ENCODE assay signal across 23 cellular contexts in the genomic region with DNA sequence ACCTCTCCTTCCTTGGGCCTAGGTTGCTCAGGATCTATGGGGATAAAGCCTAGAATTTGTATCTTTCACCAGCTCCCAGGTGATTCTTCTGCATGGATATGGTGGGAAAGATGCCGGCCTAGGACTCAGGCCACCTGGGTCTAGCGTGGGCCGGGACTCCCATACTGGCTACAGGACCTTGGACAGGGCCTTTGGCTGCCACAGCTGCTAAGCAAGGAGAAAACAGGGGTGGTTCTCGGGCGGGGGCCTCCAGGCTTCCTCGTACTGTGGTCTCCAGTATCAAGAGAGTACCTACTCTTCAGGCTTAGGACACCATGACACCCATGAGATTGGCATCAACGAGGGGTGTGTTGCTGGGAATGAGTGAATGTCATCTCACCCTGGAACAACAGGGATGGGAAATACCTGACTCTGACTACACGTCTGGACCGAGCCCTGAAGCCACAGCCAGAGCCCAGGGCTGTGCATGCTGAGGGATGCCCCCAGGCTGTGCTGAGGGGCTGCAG.
DNase-seq lines count a peak whose midpoint lies in the region; ATAC-seq, FAIRE-seq and TF ChIP-seq lines count a peak whose summit lies in the region.
"Had no signal": no experiment of that assay in that cellular context is flagged by ENCODE, and none has a peak within 500 bp of the region (broad histone marks: within the 10 kb centered on the region; RNA-seq: fewer than 3 reads in every experiment).

No MANE protein-coding gene starts in this region.

- H3K9me3 Mint-ChIP-seq in endothelial cell (ENCODE audit: unreplicated experiment), result no peaks in the 10 kb centered on the region

- no peak overlapping the region for H3K4me2 ChIP-seq in A549
- H3K4me2 ChIP-seq: KMS-11 had no signal

- intact Hi-C loops in prostate gland (cut with DNase I), result no loop called here

- no peak overlapping the region for H3K4me3 Mint-ChIP-seq in endothelial cell (ENCODE audit: unreplicated experiment)

- TF ChIP-seq CTCF in A549 (IDR thresholded peaks at IDR 0.05), result no peak
- no peak for TF ChIP-seq CTCF in HEK293 (tag by site-specific recombination; IDR thresholded peaks at IDR 0.05)
- TF ChIP-seq CTCF in endothelial cell (IDR thresholded peaks at IDR 0.05; ENCODE audit: unreplicated experiment), result no peak
- no peak for TF ChIP-seq CTCF in prostate gland (IDR thresholded peaks at IDR 0.05)

- no peak for TF ChIP-seq POLR2A in A549 (IDR thresholded peaks at IDR 0.05; ENCODE audit: low read length)
- TF ChIP-seq POLR2A in prostate gland (IDR thresholded peaks at IDR 0.05), result no peak

- H3K27ac ChIP-seq in A549 (no peak overlapping the region), HEK293 (ENCODE audit: extremely low read depth, low read depth, low read length) (no peak overlapping the region), prostate gland (no peak overlapping the region), caudate nucleus (ENCODE audit: low read depth, low read length) (no peak overlapping the region)
- H3K27ac ChIP-seq: HL-60, KMS-11 had no signal

- TF ChIP-seq RAD21 in A549 (conservative IDR thresholded peaks at IDR 0.05 in 1 of 2, IDR thresholded peaks at IDR 0.05 in 1 of 2), result no peak

- 49% methylated on average over 7 of the region's 9 CpGs for WGBS in A549 (ENCODE audit: missing lambda C conversion rate)
- WGBS in prostate gland, result 65% methylated on average over 9 of the region's 9 CpGs

- in situ Hi-C loops in KBM-7 (cut with MboI; ENCODE audit: low pct_unique_long_range_greater_than_20kb, low sequenced_read_pairs), result loop anchor here (25.0 kb wide), 1 partner anchor 521 kb away; no protein-coding TSS in a partner anchor

- no peak overlapping the region for H3K4me3 ChIP-seq in A549
- no peak overlapping the region for H3K4me3 ChIP-seq in HEK293 (ENCODE audit: low read depth, low read length)
- no peak overlapping the region for H3K4me3 ChIP-seq in prostate gland

- no peak for FAIRE-seq in A549 (lab: Jason Lieb, UNC)
- FAIRE-seq: A204.1, G401.6, GM12892, GM19239 had no signal

- no peaks in the 10 kb centered on the region for H3K9me3 ChIP-seq in A549
- H3K9me3 ChIP-seq in HEK293 (ENCODE audit: control insufficient read depth, insufficient read depth, low read depth, low read length), result no peaks in the 10 kb centered on the region
- no peaks in the 10 kb centered on the region for H3K9me3 ChIP-seq in prostate gland

- H3K4me1 ChIP-seq in A549 (no peaks in the 10 kb centered on the region), HEK293 (ENCODE audit: control insufficient read depth, insufficient read depth, low read length) (no peaks in the 10 kb centered on the region), prostate gland (replicated peaks) (no peaks in the 10 kb centered on the region)

- H3K27ac Mint-ChIP-seq in endothelial cell (ENCODE audit: unreplicated experiment), result no peak overlapping the region

- CTCF ChIA-PET in A549 (lab: Yijun Ruan, JAX) (no interaction called here), HEK293 (lab: Yijun Ruan, JAX) (interaction anchor here (0.6 kb wide), 1 partner anchor 284 kb away, joined by 3 read pairs; no protein-coding TSS in a partner anchor)

- H3K36me3 Mint-ChIP-seq in endothelial cell (ENCODE audit: low read depth, unreplicated experiment), result no peaks in the 10 kb centered on the region

- no peak for ATAC-seq in A549

- H3K4me1 Mint-ChIP-seq in endothelial cell (ENCODE audit: unreplicated experiment), result peaks cover under 1% of the 10 kb centered on the region

- DNase-seq in A549 (ENCODE audit: low read depth in 1 of 2, low spot score in 1 of 2) (no peak), endothelial cell (ENCODE audit: low spot score) (peak; percentile 27), myocyte (ENCODE audit: low read depth) (peak; percentile 49), KBM-7 (no peak), prostate gland (ENCODE audit: low spot score) (no peak), NCI-H748 (lab: John Stamatoyannopoulos, UW; ENCODE audit: unreplicated experiment) (no peak), caudate nucleus (lab: John Stamatoyannopoulos, UW) (no peak)
- DNase-seq: AML-193, DMS79, HCEC 1CT, NCI-H1105 treated with DMSO at 0.1 percent for 48 hours, NCI-H187 treated with DMSO at 0.1 percent for 48 hours, NCI-H2171, NCI-H446 treated with DMSO at 0.1 percent for 48 hours, NCI-H82, SHP77 treated with DMSO at 0.1 percent for 48 hours had no signal

- H3K27me3 Mint-ChIP-seq in endothelial cell (ENCODE audit: unreplicated experiment), result no peaks in the 10 kb centered on the region

- H3K27me3 ChIP-seq in prostate gland (replicated peaks; ENCODE audit: insufficient read depth), result no peaks in the 10 kb centered on the region

- POLR2A ChIA-PET in A549 (lab: Yijun Ruan, JAX), result no interaction called here
- POLR2A ChIA-PET in HEK293 (lab: Yijun Ruan, JAX), result no interaction called here

- TF ChIP-seq EP300 in A549 (IDR thresholded peaks at IDR 0.05), result no peak

- H3K36me3 ChIP-seq in HEK293 (ENCODE audit: control insufficient read depth in 2 of 2, insufficient read depth in 1 of 2, low read length in 2 of 2), result no peaks in the 10 kb centered on the region
- no peaks in the 10 kb centered on the region for H3K36me3 ChIP-seq in prostate gland

TF ChIP-seq in A549, 52 proteins besides CTCF, POLR2A, EP300 and RAD21:
- TF ChIP-seq, protein P1, sequence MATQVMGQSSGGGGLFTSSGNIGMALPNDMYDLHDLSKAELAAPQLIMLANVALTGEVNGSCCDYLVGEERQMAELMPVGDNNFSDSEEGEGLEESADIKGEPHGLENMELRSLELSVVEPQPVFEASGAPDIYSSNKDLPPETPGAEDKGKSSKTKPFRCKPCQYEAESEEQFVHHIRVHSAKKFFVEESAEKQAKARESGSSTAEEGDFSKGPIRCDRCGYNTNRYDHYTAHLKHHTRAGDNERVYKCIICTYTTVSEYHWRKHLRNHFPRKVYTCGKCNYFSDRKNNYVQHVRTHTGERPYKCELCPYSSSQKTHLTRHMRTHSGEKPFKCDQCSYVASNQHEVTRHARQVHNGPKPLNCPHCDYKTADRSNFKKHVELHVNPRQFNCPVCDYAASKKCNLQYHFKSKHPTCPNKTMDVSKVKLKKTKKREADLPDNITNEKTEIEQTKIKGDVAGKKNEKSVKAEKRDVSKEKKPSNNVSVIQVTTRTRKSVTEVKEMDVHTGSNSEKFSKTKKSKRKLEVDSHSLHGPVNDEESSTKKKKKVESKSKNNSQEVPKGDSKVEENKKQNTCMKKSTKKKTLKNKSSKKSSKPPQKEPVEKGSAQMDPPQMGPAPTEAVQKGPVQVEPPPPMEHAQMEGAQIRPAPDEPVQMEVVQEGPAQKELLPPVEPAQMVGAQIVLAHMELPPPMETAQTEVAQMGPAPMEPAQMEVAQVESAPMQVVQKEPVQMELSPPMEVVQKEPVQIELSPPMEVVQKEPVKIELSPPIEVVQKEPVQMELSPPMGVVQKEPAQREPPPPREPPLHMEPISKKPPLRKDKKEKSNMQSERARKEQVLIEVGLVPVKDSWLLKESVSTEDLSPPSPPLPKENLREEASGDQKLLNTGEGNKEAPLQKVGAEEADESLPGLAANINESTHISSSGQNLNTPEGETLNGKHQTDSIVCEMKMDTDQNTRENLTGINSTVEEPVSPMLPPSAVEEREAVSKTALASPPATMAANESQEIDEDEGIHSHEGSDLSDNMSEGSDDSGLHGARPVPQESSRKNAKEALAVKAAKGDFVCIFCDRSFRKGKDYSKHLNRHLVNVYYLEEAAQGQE (IDR thresholded peaks at IDR 0.05), result peak; percentile 67
- no peak for TF ChIP-seq ELK1 (IDR thresholded peaks at IDR 0.05; ENCODE audit: low read depth, low read length)
TF ChIP-seq in A549: peak in this region for 1.

TF ChIP-seq in HEK293, 187 proteins besides CTCF, POLR2A, EP300 and RAD21:
- TF ChIP-seq KLF8 (tag by site-specific recombination; IDR thresholded peaks at IDR 0.05), result no peak
- TF ChIP-seq, protein P1 (tag by site-specific recombination; IDR thresholded peaks at IDR 0.05), result peak; percentile 88

Comparison
In these comparisons a context has a peak if more than half of its experiments do, and no peak if none do; other contexts are left out.
1. DNase-seq: peak in endothelial cell (single experiment) and myocyte (single experiment); none in A549 (0 of 2), KBM-7 (single experiment), prostate gland (single experiment), NCI-H748 (single experiment) and caudate nucleus (0 of 61).